ENCODE assay signal across 19 cellular contexts in genomic region chr20:23477223-23477622, GRCh38. TPM values are rescaled to one million over a fixed set of nuclear protein-coding genes. Genes with fewer than 3 reads are reported as not detected.
DNase-seq lines count a peak whose midpoint lies in the region; ATAC-seq and TF ChIP-seq lines count a peak whose summit lies in the region.
"Had no signal": no experiment of that assay in that cellular context is flagged by ENCODE, and none has a peak within 500 bp of the region (broad histone marks: within the 10 kb centered on the region; RNA-seq: fewer than 3 reads in every experiment).

No MANE protein-coding gene starts in this region.

- DNase-seq in NCI-H345 treated with DMSO at 0.1 percent for 48 hours (lab: John Stamatoyannopoulos, UW; ENCODE audit: unreplicated experiment): peak; percentile 68
- peak; percentile 15 for DNase-seq in WERI-Rb-1
- DNase-seq in left kidney (ENCODE audit: low read depth, low spot score): peak; percentile 18
- no peak for DNase-seq in left ventricle myocardium superior
- DNase-seq in HEK293T (ENCODE audit: extremely low spot score): no peak
- DNase-seq in stimulated activated naive CD8-positive, alpha-beta T cell treated with anti-CD3 and anti-CD28 coated beads, Interleukin-15, Interleukin-2, amounts not matched to agents 100 U/mL and 50 U/mL, for 24 hours: no peak
- DNase-seq: 8988T; CD4-positive, alpha-beta memory T cell; DMS153; DMS79; GDM1; GOT3; H9 had no signal

- no peak overlapping the region for H3K27ac ChIP-seq in WERI-Rb-1
- H3K27ac ChIP-seq: BLaER1 had no signal

- CTCF ChIA-PET in HEK293T (lab: Yijun Ruan, JAX): no interaction called here

- H3K36me3 ChIP-seq in WERI-Rb-1: no peaks in the 10 kb centered on the region
- H3K36me3 ChIP-seq: BLaER1 had no signal

- no peak for TF ChIP-seq CTCF in WERI-Rb-1 (IDR thresholded peaks at IDR 0.05; ENCODE audit: low read depth, low read length)

- intact Hi-C loops in left ventricle myocardium superior (cut with micrococcal nuclease): no loop called here

- H3K27me3 ChIP-seq in WERI-Rb-1 (ENCODE audit: insufficient read depth, low read depth, severe bottlenecking): no peaks in the 10 kb centered on the region
- H3K27me3 ChIP-seq: BLaER1 had no signal

- H3K4me3 ChIP-seq in WERI-Rb-1 (ENCODE audit: low read depth, low read length): no peak overlapping the region
- H3K4me3 ChIP-seq: BLaER1 had no signal

- POLR2A ChIA-PET in HEK293T (lab: Yijun Ruan, JAX): no interaction called here

- ATAC-seq in esophagus mucosa (peak; percentile 95), GM19328 (IDR thresholded peaks at IDR 0.05; ENCODE audit: unreplicated experiment) (no peak), left ventricle myocardium superior (no peak)
- no peak for ATAC-seq in stimulated activated naive CD8-positive, alpha-beta T cell treated with anti-CD3 and anti-CD28 coated beads, Interleukin-15, Interleukin-2, amounts not matched to agents 100 U/mL and 50 U/mL, for 24 hours

- H3K9me3 ChIP-seq in WERI-Rb-1 (ENCODE audit: severe bottlenecking): no peaks in the 10 kb centered on the region

TF ChIP-seq in HEK293T, 16 proteins besides CTCF, POLR2A, EP300 and RAD21:
- no peak for TF ChIP-seq PKNOX1 (IDR thresholded peaks at IDR 0.05)
- TF ChIP-seq ZNF384 (IDR thresholded peaks at IDR 0.05): no peak
- no peak for TF ChIP-seq FOXK2 (IDR thresholded peaks at IDR 0.05)

RNA-seq across cellular contexts. Expression of gene CST8, which starts 13.7 kb away (rescaled TPM):
- total RNA-seq in esophagus mucosa: not detected
- not detected for total RNA-seq in left ventricle myocardium superior
- total RNA-seq: A673; CD4-positive, alpha-beta memory T cell; Daoy; H9; HepG2 had no signal

RNA-seq across cellular contexts. Expression of gene CST11, which starts 24.5 kb away (rescaled TPM):
- total RNA-seq in esophagus mucosa (not detected), left ventricle myocardium superior (not detected)
- total RNA-seq: A673; CD4-positive, alpha-beta memory T cell; Daoy; H9; HepG2 had no signal

RNA-seq across cellular contexts. Expression of gene CSTL1, which starts 37.7 kb away (rescaled TPM):
- total RNA-seq in esophagus mucosa (not detected), left ventricle myocardium superior (not detected)
- total RNA-seq: A673; CD4-positive, alpha-beta memory T cell; Daoy; H9; HepG2 had no signal

RNA-seq across cellular contexts. Expression of gene NAPB, which starts 55.9 kb away (rescaled TPM):
- total RNA-seq in esophagus mucosa (4.0 TPM), left ventricle myocardium superior (6.0 TPM)

Comparison
In these comparisons a context has a peak if more than half of its experiments do, and no peak if none do; other contexts are left out.
1. DNase-seq: peak in NCI-H345 treated with DMSO at 0.1 percent for 48 hours (single experiment), WERI-Rb-1 (single experiment) and left kidney (single experiment); none in left ventricle myocardium superior (single experiment), HEK293T (single experiment) and stimulated activated naive CD8-positive, alpha-beta T cell treated with anti-CD3 and anti-CD28 coated beads, Interleukin-15, Interleukin-2, amounts not matched to agents 100 U/mL and 50 U/mL, for 24 hours (single experiment).